Comparison of ENCODE assay signal across 19 cellular contexts in genomic region chr5:32123058-32123805, GRCh38. TPM values are rescaled to one million over a fixed set of nuclear protein-coding genes. Genes with fewer than 3 reads are reported as not detected.
DNase-seq lines count a peak whose midpoint lies in the region; ATAC-seq, FAIRE-seq and TF ChIP-seq lines count a peak whose summit lies in the region.
"Had no signal": no experiment of that assay in that cellular context is flagged by ENCODE, and none has a peak within 500 bp of the region (broad histone marks: within the 10 kb centered on the region; RNA-seq: fewer than 3 reads in every experiment).

No MANE protein-coding gene starts in this region.

- H3K4me2 ChIP-seq in HepG2 (ENCODE audit: low read depth, low read length): no peak overlapping the region

- no peak overlapping the region for H3K4me3 ChIP-seq in HepG2 (replicated peaks in 1 of 3; ENCODE audit: insufficient read depth in 1 of 3, low read depth in 2 of 3, low read length in 3 of 3)
- H3K4me3 ChIP-seq: adrenal gland, esophagus squamous epithelium, HAP-1, uterus had no signal

- TF ChIP-seq POLR2A in HepG2 (IDR thresholded peaks at IDR 0.05; ENCODE audit: insufficient read depth in 1 of 2, low read depth in 2 of 2, low read length in 2 of 2): no peak

- 93% methylated on average over 8 of the region's 8 CpGs for WGBS in HepG2 (ENCODE audit: low lambda C conversion rate)

- H3K4me1 ChIP-seq in HepG2 (ENCODE audit: insufficient read depth, low read length): peaks cover 14% of the 10 kb centered on the region
- H3K4me1 ChIP-seq: esophagus squamous epithelium, HAP-1, uterus had no signal

- BruUV-seq in HepG2 (replicated peaks; lab: Mats Ljungman, UMichigan): TSS peak; percentile 6

- DNase-seq in SK-MEL-5 (ENCODE audit: low read depth, low spot score) (peak; percentile 49), HepG2 (ENCODE audit: low spot score) (no peak), SK-N-DZ (ENCODE audit: low spot score) (no peak), SW 1271 (lab: John Stamatoyannopoulos, UW) (no peak), GM10266 (ENCODE audit: extremely low spot score) (no peak)
- DNase-seq: activated CD8-positive, alpha-beta memory T cell treated with anti-CD3 and anti-CD28 coated beads, Interleukin-2, amount 50 U/mL, for 4 hours; adrenal gland; esophagus squamous epithelium; hippocampal formation; stimulated activated CD4-positive, alpha-beta T cell treated with anti-CD3 and anti-CD28 coated beads, Interleukin-4, amount 100 ng/mL, for 24 hours; stimulated activated naive B cell treated with anti-CD40 and anti-IgM and Interleukin-4, amounts not matched to agents 10 μg/mL and 1 μg/mL and 100 μg/mL, for 72 hours; uterus had no signal

- no peaks in the 10 kb centered on the region for H3K9me3 ChIP-seq in HepG2 (ENCODE audit: low read length)
- H3K9me3 ChIP-seq: adrenal gland, esophagus squamous epithelium, HAP-1, uterus had no signal

- TF ChIP-seq CTCF in HepG2 (CRISPR knock-in tag; IDR thresholded peaks at IDR 0.05): no peak
- TF ChIP-seq CTCF in GM10266 (IDR thresholded peaks at IDR 0.05; ENCODE audit: control insufficient read depth, insufficient read depth, low read depth, missing control alignments): no peak

- POLR2A ChIA-PET in HepG2 (lab: Yijun Ruan, JAX): no interaction called here

- no peak for TF ChIP-seq RAD21 in HepG2 (CRISPR knock-in tag; IDR thresholded peaks at IDR 0.05)

- peaks cover 18 to 62% of the 10 kb centered on the region in 2 experiments for H3K36me3 ChIP-seq in HepG2 (replicated peaks in 1 of 2; ENCODE audit: control insufficient read depth in 1 of 2, insufficient read depth in 2 of 2, low read length in 2 of 2)
- H3K36me3 ChIP-seq: uterus had no signal

- in situ Hi-C loops in SK-MEL-5 (cut with HindIII; ENCODE audit: low pct_unique_long_range_greater_than_20kb, low sequenced_read_pairs): no loop called here
- in situ Hi-C loops in HepG2 (cut with HindIII; ENCODE audit: extremely low pct_ligation_motif_present, low pct_unique_long_range_greater_than_20kb): no loop called here

- H4K20me1 ChIP-seq in HepG2 (ENCODE audit: insufficient read depth, low read length): peaks cover 8% of the 10 kb centered on the region; the same call in 1 of the 2 replicates

- peaks cover 14% of the 10 kb centered on the region for H3K79me2 ChIP-seq in HepG2 (ENCODE audit: insufficient read depth, low read length)

- intact Hi-C loops in HepG2 (cut with micrococcal nuclease; ENCODE audit: unreplicated experiment): no loop called here

- TF ChIP-seq EP300 in HepG2 (IDR thresholded peaks at IDR 0.05; ENCODE audit: low read depth in 2 of 2, low read length in 2 of 2): no peak
- TF ChIP-seq EP300 in HepG2 (CRISPR knock-in tag; IDR thresholded peaks at IDR 0.05; ENCODE audit: borderline replicate concordance): no peak

- no peaks in the 10 kb centered on the region for H3K27me3 ChIP-seq in HepG2 (ENCODE audit: control insufficient read depth in 1 of 2, insufficient read depth in 2 of 2, low read length in 2 of 2)
- H3K27me3 ChIP-seq: adrenal gland, esophagus squamous epithelium, uterus had no signal

- H2AFZ ChIP-seq in HepG2 (ENCODE audit: low read length): no peak overlapping the region

- ATAC-seq in GM18511 (IDR thresholded peaks at IDR 0.05; ENCODE audit: unreplicated experiment): peak; percentile 70
- peak; percentile 67 for ATAC-seq in HG02588 (IDR thresholded peaks at IDR 0.05; ENCODE audit: unreplicated experiment)
- 0 out of 3 replicates have a peak, but pooled peaks have one; percentile 21 for ATAC-seq in HepG2
- ATAC-seq: sciatic nerve; stimulated activated naive B cell treated with anti-CD40 and anti-IgM and Interleukin-4, amounts not matched to agents 10 μg/mL and 1 μg/mL and 100 μg/mL, for 72 hours; WTC11 had no signal

- no peak overlapping the region for H3K27ac ChIP-seq in HepG2 (ENCODE audit: extremely low read length, insufficient read depth, low read length)
- H3K27ac ChIP-seq: adrenal gland, esophagus squamous epithelium, uterus had no signal

- CTCF ChIA-PET in HepG2 (lab: Yijun Ruan, JAX; ENCODE audit: low intra/inter-chr PET ratio, low total read pairs): no interaction called here

- no peak for FAIRE-seq in HepG2 (lab: Jason Lieb, UNC)
- FAIRE-seq: G401.6, GM18507 had no signal

- H3K9ac ChIP-seq in HepG2 (ENCODE audit: insufficient read depth, low read depth, low read length): no peak overlapping the region

TF ChIP-seq in HepG2, 621 proteins besides CTCF, POLR2A, EP300 and RAD21:
- TF ChIP-seq RBM22 (optimal IDR thresholded peaks at IDR 0.05; ENCODE audit: low read length) (peak; percentile 49), EZH2 (conservative IDR thresholded peaks at IDR 0.05; ENCODE audit: low read depth, low read length) (no peak)

RNA-seq across cellular contexts. Expression of gene GOLPH3, which starts 50.9 kb away (rescaled TPM):
- 94.1 and 96.5 TPM in 2 replicates for total RNA-seq in SK-MEL-5 (2014; rRNA removed; shearing (Covaris generic))
- polyA plus RNA-seq in SK-MEL-5 (2015; cell fraction: cytosol; rRNA removed): 97.4 and 127 TPM in 2 replicates
- 35.1 and 38.8 TPM in 2 replicates for polyA plus RNA-seq in SK-MEL-5 (2015; cell fraction: nucleus; rRNA removed)
- 84.5 and 102 TPM in 2 replicates for total RNA-seq in HepG2 (2016; rRNA removed; fragmentation: Illumina TruSeq; extraction: Trizol)
- total RNA-seq in HepG2 (2016; cell fraction: cytosol; rRNA removed; fragmentation: Illumina TruSeq; extraction: Trizol; ENCODE audit: low read depth): 20.7 and 21.6 TPM in 2 replicates
- total RNA-seq in HepG2 (2016; cell fraction: insoluble cytoplasmic fraction; rRNA removed; fragmentation: Illumina TruSeq; extraction: Trizol): 86.0 and 93.9 TPM in 2 replicates
- 76.0 and 82.4 TPM in 2 replicates for total RNA-seq in HepG2 (2016; cell fraction: membrane; rRNA removed; fragmentation: Illumina TruSeq; extraction: Trizol)
- 42.1 and 43.2 TPM in 2 replicates for total RNA-seq in HepG2 (2016; cell fraction: nucleus; rRNA removed; fragmentation: Illumina TruSeq; extraction: Trizol)
- 52.5 and 59.5 TPM in 2 replicates for polyA plus RNA-seq in HepG2 (2011; rRNA removed)
- 36.8 and 52.8 TPM in 2 replicates for polyA plus RNA-seq in HepG2 (2011; cell fraction: cytosol; rRNA removed)
- polyA plus RNA-seq in HepG2 (2011; cell fraction: nucleus; rRNA removed): 22.0 TPM in 2 replicates
- 57.7 and 69.6 TPM in 2 replicates for polyA plus RNA-seq in HepG2 (2012)
- polyA plus RNA-seq in HepG2 (2016; cell fraction: cytosol; fragmentation: Illumina TruSeq; extraction: Trizol; ENCODE audit: low read depth): 12.8 and 16.5 TPM in 2 replicates
- polyA plus RNA-seq in HepG2 (2016; cell fraction: insoluble cytoplasmic fraction; fragmentation: Illumina TruSeq; extraction: Trizol; ENCODE audit: low read depth): 135 and 138 TPM in 2 replicates
- polyA plus RNA-seq in HepG2 (2016; cell fraction: membrane; fragmentation: Illumina TruSeq; extraction: Trizol; ENCODE audit: low read depth): 56.5 and 60.8 TPM in 2 replicates
- 72.8 and 76.3 TPM in 2 replicates for polyA plus RNA-seq in HepG2 (2016; cell fraction: nucleus; fragmentation: Illumina TruSeq; extraction: Trizol; ENCODE audit: insufficient read depth, low read depth)
- 91.4 and 138 TPM in 2 replicates for polyA minus RNA-seq in HepG2 (2011; rRNA and poly(A)+ RNA removed; ENCODE audit: low replicate concordance)
- polyA minus RNA-seq in HepG2 (2011; cell fraction: cytosol; rRNA and poly(A)+ RNA removed): 69.1 and 70.2 TPM in 2 replicates
- polyA minus RNA-seq in HepG2 (2011; cell fraction: nucleus; rRNA and poly(A)+ RNA removed): 52.3 and 58.3 TPM in 2 replicates
- polyA plus RNA-seq in SK-N-DZ (2014; cell fraction: cytosol; rRNA removed): 44.8 and 59.6 TPM in 2 replicates
- polyA plus RNA-seq in SK-N-DZ (2014; cell fraction: nucleus; rRNA removed): 14.6 and 26.1 TPM in 2 replicates
